Comparison of ENCODE assay signal across 13 cellular contexts in genomic region chr6:32867559-32868256, GRCh38. TPM values are rescaled to one million over a fixed set of nuclear protein-coding genes. Genes with fewer than 3 reads are reported as not detected.
A peak's percentile ranks its signal among the peaks of the same experiment; 100 is the strongest.
DNase-seq lines count a peak whose midpoint lies in the region; ATAC-seq, FAIRE-seq and TF ChIP-seq lines count a peak whose summit lies in the region.
"Had no signal": no experiment of that assay in that cellular context is flagged by ENCODE, and none has a peak within 500 bp of the region (broad histone marks: within the 10 kb centered on the region; RNA-seq: fewer than 3 reads in every experiment).

No MANE protein-coding gene starts in this region.

- no TSS peak for BruUV-seq in PC-9 (replicated peaks; lab: Mats Ljungman, UMichigan)

- peak overlapping the region; percentile 49 for H3K4me3 ChIP-seq in Karpas-422 (ENCODE audit: low read length)
- no peak overlapping the region for H3K4me3 ChIP-seq in small intestine (ENCODE audit: low read depth in 1 of 2, low read length in 2 of 2)
- H3K4me3 ChIP-seq in PC-9, result no peak overlapping the region
- H3K4me3 ChIP-seq: skin epidermis had no signal

- peaks cover 6% of the 10 kb centered on the region for H3K27me3 Mint-ChIP-seq in activated CD4-positive, alpha-beta T cell treated with anti-CD3 and anti-CD28 coated beads for 36 hours
- no peaks in the 10 kb centered on the region for H3K27me3 Mint-ChIP-seq in activated naive CD8-positive, alpha-beta T cell

- H3K9me3 ChIP-seq in Karpas-422 (ENCODE audit: low read length) (no peaks in the 10 kb centered on the region), small intestine (ENCODE audit: control insufficient read depth, low read depth) (no peaks in the 10 kb centered on the region), PC-9 (ENCODE audit: insufficient read depth, low read depth) (no peaks in the 10 kb centered on the region)

- FAIRE-seq in small intestine (lab: Jason Lieb, UNC) (peak; percentile 47), GM12892 (lab: Jason Lieb, UNC) (no peak)
- FAIRE-seq: bronchial epithelial cell had no signal

- no peak for DNase-seq in activated CD4-positive, alpha-beta T cell treated with anti-CD3 and anti-CD28 coated beads for 36 hours
- DNase-seq in activated CD4-positive, alpha-beta T cell treated with anti-CD3 and anti-CD28 coated beads for 4 hours, result no peak
- DNase-seq in Karpas-422 (peak; percentile 79), small intestine (peak; percentile 91), PC-9 (no peak), NCI-H2081 (lab: John Stamatoyannopoulos, UW) (no peak), GM12892 (ENCODE audit: insufficient read length) (no peak)
- DNase-seq: NCI-H524 treated with DMSO at 0.1 percent for 48 hours had no signal

- 13 to 41% (median 27%) methylated on average over 8 of the region's 8 CpGs for WGBS in small intestine, 3 donors

- peaks cover 8% of the 10 kb centered on the region for H3K36me3 Mint-ChIP-seq in activated CD4-positive, alpha-beta T cell treated with anti-CD3 and anti-CD28 coated beads for 36 hours (ENCODE audit: low read depth)
- no peaks in the 10 kb centered on the region for H3K36me3 Mint-ChIP-seq in activated naive CD8-positive, alpha-beta T cell

- H3K79me2 ChIP-seq in Karpas-422 (ENCODE audit: low read length) (no peaks in the 10 kb centered on the region), PC-9 (ENCODE audit: low read depth) (no peaks in the 10 kb centered on the region)

- CTCF ChIA-PET in activated CD4-positive, alpha-beta T cell treated with anti-CD3 and anti-CD28 coated beads for 36 hours (lab: Charles Lee), result interaction anchor here (0.7 to 10.0 kb wide), 66 partner anchors 10 to 463 kb away, joined by 3 to 253 read pairs (median 5); partner anchors contain the start of genes BRD2, HLA-DMA, HLA-DOB and HLA-DQB2
- CTCF ChIA-PET in PC-9 (lab: Charles Lee), result interaction anchor here (0.6 to 2.2 kb wide), 15 partner anchors 13 to 1010 kb away, joined by 3 to 49 read pairs (median 4); partner anchors contain the start of genes PSMB9, TAP1 and TAP2

- TF ChIP-seq POLR2A in GM12892 (IDR thresholded peaks at IDR 0.05; ENCODE audit: low read depth, low read length), result no peak

- H3K4me1 ChIP-seq in Karpas-422 (ENCODE audit: low read length) (peaks cover 32% of the 10 kb centered on the region), small intestine (ENCODE audit: control insufficient read depth in 2 of 2, insufficient read depth in 1 of 2, low read depth in 1 of 2, low read length in 1 of 2) (peaks cover 0 to 3% of the 10 kb centered on the region in 2 donors), PC-9 (replicated peaks; ENCODE audit: insufficient read depth) (no peaks in the 10 kb centered on the region)

- peaks cover 35% of the 10 kb centered on the region for H3K4me1 Mint-ChIP-seq in activated CD4-positive, alpha-beta T cell treated with anti-CD3 and anti-CD28 coated beads for 36 hours
- peaks cover 33% of the 10 kb centered on the region for H3K4me1 Mint-ChIP-seq in activated naive CD8-positive, alpha-beta T cell (ENCODE audit: low read depth)

- H3K27me3 ChIP-seq in Karpas-422 (ENCODE audit: low read length), result no peaks in the 10 kb centered on the region
- H3K27me3 ChIP-seq in small intestine (ENCODE audit: control insufficient read depth in 2 of 2, insufficient read depth in 2 of 2, low read length in 2 of 2), result no peaks in the 10 kb centered on the region
- H3K27me3 ChIP-seq in PC-9 (ENCODE audit: insufficient read depth, low read depth), result no peaks in the 10 kb centered on the region

- no peaks in the 10 kb centered on the region for H3F3A ChIP-seq in PC-9 (ENCODE audit: insufficient read depth, low read depth)

- peak overlapping the region; percentile 74 for H3K27ac Mint-ChIP-seq in activated CD4-positive, alpha-beta T cell treated with anti-CD3 and anti-CD28 coated beads for 36 hours
- peak overlapping the region; percentile 90 for H3K27ac Mint-ChIP-seq in activated naive CD8-positive, alpha-beta T cell

- ATAC-seq in activated CD4-positive, alpha-beta T cell treated with anti-CD3 and anti-CD28 coated beads for 36 hours, result peak; percentile 37

- no peaks in the 10 kb centered on the region for H3K36me3 ChIP-seq in Karpas-422 (ENCODE audit: insufficient read depth, low read length)
- H3K36me3 ChIP-seq in small intestine (ENCODE audit: control insufficient read depth in 2 of 2, insufficient read depth in 2 of 2, low read length in 2 of 2), result no peaks in the 10 kb centered on the region
- H3K36me3 ChIP-seq in PC-9 (ENCODE audit: low read depth), result no peaks in the 10 kb centered on the region

- H3K9me3 Mint-ChIP-seq in activated CD4-positive, alpha-beta T cell treated with anti-CD3 and anti-CD28 coated beads for 36 hours (ENCODE audit: low read depth), result no peaks in the 10 kb centered on the region
- no peaks in the 10 kb centered on the region for H3K9me3 Mint-ChIP-seq in activated naive CD8-positive, alpha-beta T cell (ENCODE audit: low read depth)

- peak overlapping the region; percentile 64 for H2AFZ ChIP-seq in Karpas-422 (ENCODE audit: low read length)
- no peak overlapping the region for H2AFZ ChIP-seq in PC-9

- intact Hi-C loops in activated CD4-positive, alpha-beta T cell treated with anti-CD3 and anti-CD28 coated beads for 36 hours (cut with DNase I, micrococcal nuclease), result loop anchor here (1.0 to 5.0 kb wide), 7 partner anchors 13 to 455 kb away; partner anchors contain the start of genes PSMB9 (in 2 of the 2) and TAP2 (in 2 of the 2)
- intact Hi-C loops in PC-9 (cut with micrococcal nuclease; ENCODE audit: unreplicated experiment), result loop anchor here (1.0 to 10.0 kb wide), 6 partner anchors 29 to 1321 kb away; partner anchors contain the start of genes ATP6V1G2 and TAP2

- no peaks in the 10 kb centered on the region for H4K20me1 ChIP-seq in Karpas-422 (ENCODE audit: insufficient read depth, low read depth, low read length)
- H4K20me1 ChIP-seq in PC-9 (ENCODE audit: insufficient read depth), result no peaks in the 10 kb centered on the region

- H3K9me2 ChIP-seq in Karpas-422 (replicated peaks; ENCODE audit: insufficient read depth, low read length), result no peaks in the 10 kb centered on the region
- no peaks in the 10 kb centered on the region for H3K9me2 ChIP-seq in PC-9 (ENCODE audit: insufficient read depth)

- H3K9ac ChIP-seq in Karpas-422 (ENCODE audit: low read length), result peak overlapping the region; percentile 69

- H3K27ac ChIP-seq in Karpas-422 (ENCODE audit: low read length), result peak overlapping the region; percentile 94
- peak overlapping the region; percentile 73 to 87 for H3K27ac ChIP-seq in small intestine (ENCODE audit: low read depth in 1 of 2, low read length in 1 of 2)
- H3K27ac ChIP-seq in PC-9, result no peak overlapping the region
- H3K27ac ChIP-seq: VCaP had no signal

- POLR2A ChIA-PET in activated CD4-positive, alpha-beta T cell treated with anti-CD3 and anti-CD28 coated beads for 36 hours (lab: Charles Lee), result interaction anchor here (0.7 to 2.2 kb wide), 6 partner anchors 14 to 104 kb away, joined by 3 to 25 read pairs (median 6); partner anchors contain the start of genes PSMB9, TAP1 and TAP2
- POLR2A ChIA-PET in PC-9 (lab: Charles Lee; ENCODE audit: unreplicated experiment), result interaction anchor here (0.6 kb wide), 1 partner anchor 82 kb away, joined by 4 read pairs; no protein-coding TSS in a partner anchor

- TF ChIP-seq CTCF in PC-9 (conservative IDR thresholded peaks at IDR 0.05), result no peak

- H3K4me2 ChIP-seq in Karpas-422 (ENCODE audit: low read depth, low read length, poor library complexity, severe bottlenecking) (peak overlapping the region; percentile 80), PC-9 (no peak overlapping the region)

- no peak overlapping the region for H3K4me3 Mint-ChIP-seq in activated CD4-positive, alpha-beta T cell treated with anti-CD3 and anti-CD28 coated beads for 36 hours
- peak overlapping the region; percentile 63 for H3K4me3 Mint-ChIP-seq in activated naive CD8-positive, alpha-beta T cell

RNA-seq across cellular contexts. Expression of gene PSMB9, which starts 13.7 kb away (rescaled TPM):
- total RNA-seq in activated CD4-positive, alpha-beta T cell treated with anti-CD3 and anti-CD28 coated beads for 36 hours, result 100 to 1,000 TPM; 210 to 282 TPM
- 185 and 284 TPM in 2 replicates for total RNA-seq in Karpas-422 (2014; rRNA removed; shearing (Covaris generic); ENCODE audit: low replicate concordance)
- polyA plus RNA-seq in small intestine, result 100 to 1,000 TPM; 201 to 224 (median 221) TPM
- 37.6 and 48.4 TPM in 2 replicates for total RNA-seq in PC-9 (2021)
- polyA plus RNA-seq in GM12892 (2012; ENCODE audit: missing spikeins), result 286 TPM

RNA-seq across cellular contexts. Expression of gene TAP1, which starts 14.2 kb away (rescaled TPM):
- 100 to 1,000 TPM; 191 to 255 TPM for total RNA-seq in activated CD4-positive, alpha-beta T cell treated with anti-CD3 and anti-CD28 coated beads for 36 hours
- 120 and 171 TPM in 2 replicates for total RNA-seq in Karpas-422 (2014; rRNA removed; shearing (Covaris generic); ENCODE audit: low replicate concordance)
- 100 to 1,000 TPM in 2 of 3 donors, 10 to 100 TPM in 1; 70.2 to 157 (median 114) TPM for polyA plus RNA-seq in small intestine
- 23.1 and 23.4 TPM in 2 replicates for total RNA-seq in PC-9 (2021)
- 151 TPM for polyA plus RNA-seq in GM12892 (2012; ENCODE audit: missing spikeins)

RNA-seq across cellular contexts. Expression of gene PSMB8, which starts 23.9 kb away (rescaled TPM):
- 100 to 1,000 TPM; 238 to 338 TPM for total RNA-seq in activated CD4-positive, alpha-beta T cell treated with anti-CD3 and anti-CD28 coated beads for 36 hours
- total RNA-seq in Karpas-422 (2014; rRNA removed; shearing (Covaris generic); ENCODE audit: low replicate concordance), result 212 and 306 TPM in 2 replicates
- 100 to 1,000 TPM; 271 to 329 (median 315) TPM for polyA plus RNA-seq in small intestine
- 70.8 and 101 TPM in 2 replicates for total RNA-seq in PC-9 (2021)
- 358 TPM for polyA plus RNA-seq in GM12892 (2012; ENCODE audit: missing spikeins)

RNA-seq across cellular contexts. Expression of gene TAP2, which starts 29.2 kb away (rescaled TPM):
- total RNA-seq in activated CD4-positive, alpha-beta T cell treated with anti-CD3 and anti-CD28 coated beads for 36 hours, result 100 to 1,000 TPM in 1 of 2 experiments, 10 to 100 TPM in 1; 96.4 to 150 TPM
- 93.0 and 140 TPM in 2 replicates for total RNA-seq in Karpas-422 (2014; rRNA removed; shearing (Covaris generic); ENCODE audit: low replicate concordance)
- 10 to 100 TPM; 18.1 to 51.5 (median 23.5) TPM for polyA plus RNA-seq in small intestine
- 70.6 and 91.2 TPM in 2 replicates for total RNA-seq in PC-9 (2021)
- 45.5 TPM for polyA plus RNA-seq in GM12892 (2012; ENCODE audit: missing spikeins)

RNA-seq across cellular contexts. Expression of gene HLA-DOB, which starts 50.9 kb away (rescaled TPM):
- total RNA-seq in activated CD4-positive, alpha-beta T cell treated with anti-CD3 and anti-CD28 coated beads for 36 hours, result 1 to 10 TPM; 1.5 to 1.6 TPM
- total RNA-seq in Karpas-422 (2014; rRNA removed; shearing (Covaris generic); ENCODE audit: low replicate concordance), result 77.3 and 91.6 TPM in 2 replicates
- polyA plus RNA-seq in small intestine, result 1 to 10 TPM in 2 of 3 donors, not detected in 1; 2.7 to 4.6 TPM
- total RNA-seq in PC-9 (2021), result 3.4 and 4.3 TPM in 2 replicates
- polyA plus RNA-seq in GM12892 (2012; ENCODE audit: missing spikeins), result 71.9 TPM
- total RNA-seq: LHCN-M2 had no signal

Comparison
In these comparisons a context has a peak if more than half of its experiments do, and no peak if none do; other contexts are left out.
1. DNase-seq: peak in Karpas-422 (single experiment) and small intestine (single experiment); none in activated CD4-positive, alpha-beta T cell treated with anti-CD3 and anti-CD28 coated beads for 36 hours (single experiment), activated CD4-positive, alpha-beta T cell treated with anti-CD3 and anti-CD28 coated beads for 4 hours (0 of 2), PC-9 (0 of 2), NCI-H2081 (0 of 2) and GM12892 (single experiment).